ENCODE assay signal across 8 cellular contexts in the genomic region with DNA sequence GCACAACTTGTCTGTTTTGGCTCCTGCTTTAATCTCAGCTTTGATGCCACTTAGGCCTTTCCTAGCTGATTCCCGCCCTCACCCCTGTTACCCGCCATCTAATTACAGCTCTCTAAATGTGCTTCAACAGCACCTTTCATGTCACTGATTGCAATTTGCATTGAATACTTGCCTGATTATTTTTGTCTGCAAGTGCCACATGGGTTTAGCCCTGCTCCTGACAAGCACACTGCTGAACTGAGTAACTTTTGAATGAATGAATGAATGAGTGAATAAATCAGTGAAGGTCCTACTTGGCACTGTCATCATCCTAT. TPM values are rescaled to one million over a fixed set of nuclear protein-coding genes. Genes with fewer than 3 reads are reported as not detected.
DNase-seq lines count a peak whose midpoint lies in the region; ATAC-seq, FAIRE-seq and TF ChIP-seq lines count a peak whose summit lies in the region.

No MANE protein-coding gene starts in this region.

- dilution Hi-C loops in keratinocyte (cut with MboI; ENCODE audit: extremely low pct_ligation_motif_present, low sequenced_read_pairs) = no loop called here

- H3K27ac Mint-ChIP-seq in activated naive CD4-positive, alpha-beta T cell treated with anti-CD3 and anti-CD28 coated beads for 36 hours = no peak overlapping the region
- H3K27ac Mint-ChIP-seq in activated CD8-positive, alpha-beta T cell treated with anti-CD3 and anti-CD28 coated beads, Interleukin-2, amount 10 ng/mL, durations not matched to agents 7 days and 5 days = no peak overlapping the region

- FAIRE-seq in keratinocyte (lab: Jason Lieb, UNC) = no peak

- CTCF ChIA-PET in activated naive CD4-positive, alpha-beta T cell treated with anti-CD3 and anti-CD28 coated beads for 36 hours (lab: Charles Lee) = interaction anchor here (0.5 to 2.4 kb wide), 5 partner anchors 25 to 75 kb away, joined by 3 to 8 read pairs (median 4); no protein-coding TSS in a partner anchor
- CTCF ChIA-PET in activated CD8-positive, alpha-beta T cell treated with anti-CD3 and anti-CD28 coated beads, Interleukin-2, amount 10 ng/mL, durations not matched to agents 7 days and 5 days (lab: Charles Lee) = interaction anchor here (0.8 to 5.7 kb wide), 9 partner anchors 15 to 124 kb away, joined by 3 to 42 read pairs (median 5); no protein-coding TSS in a partner anchor

- peak overlapping the region; percentile 79 for H3K4me3 Mint-ChIP-seq in activated naive CD4-positive, alpha-beta T cell treated with anti-CD3 and anti-CD28 coated beads for 36 hours
- peak overlapping the region; percentile 74 for H3K4me3 Mint-ChIP-seq in activated CD8-positive, alpha-beta T cell treated with anti-CD3 and anti-CD28 coated beads, Interleukin-2, amount 10 ng/mL, durations not matched to agents 7 days and 5 days

- H3K9me3 ChIP-seq in keratinocyte (ENCODE audit: control insufficient read depth, low read depth, low read length) (no peaks in the 10 kb centered on the region), tibial artery (no peaks in the 10 kb centered on the region)

- peaks cover 32% of the 10 kb centered on the region for H3K79me2 ChIP-seq in keratinocyte (ENCODE audit: control insufficient read depth, insufficient read depth, low read length)

- H3K36me3 ChIP-seq in keratinocyte (ENCODE audit: control insufficient read depth in 2 of 2, extremely low read depth in 1 of 2, insufficient read depth in 2 of 2, low read length in 2 of 2) (peaks cover 3 to 6% of the 10 kb centered on the region in 2 experiments), tibial artery (no peaks in the 10 kb centered on the region)

- intact Hi-C loops in activated naive CD4-positive, alpha-beta T cell treated with anti-CD3 and anti-CD28 coated beads for 36 hours (cut with micrococcal nuclease) = loop anchor here (1.0 to 5.0 kb wide), 5 partner anchors 18 to 215 kb away; a partner anchor contains a TSS
- intact Hi-C loops in tibial artery (cut with DNase I; ENCODE audit: low total_unique reads) = no loop called here

- H3K27me3 ChIP-seq in keratinocyte (ENCODE audit: control insufficient read depth, extremely low read depth, insufficient read depth, low read length) (no peaks in the 10 kb centered on the region), tibial artery (no peaks in the 10 kb centered on the region)

- peak overlapping the region; percentile 33 for H2AFZ ChIP-seq in keratinocyte (ENCODE audit: control insufficient read depth, low read length)

- no peaks in the 10 kb centered on the region for H3K9me3 Mint-ChIP-seq in activated naive CD4-positive, alpha-beta T cell treated with anti-CD3 and anti-CD28 coated beads for 36 hours
- no peaks in the 10 kb centered on the region for H3K9me3 Mint-ChIP-seq in activated CD8-positive, alpha-beta T cell treated with anti-CD3 and anti-CD28 coated beads, Interleukin-2, amount 10 ng/mL, durations not matched to agents 7 days and 5 days (ENCODE audit: insufficient read depth)

- POLR2A ChIA-PET in activated CD8-positive, alpha-beta T cell treated with anti-CD3 and anti-CD28 coated beads, Interleukin-2, amount 10 ng/mL, durations not matched to agents 7 days and 5 days (lab: Charles Lee) = interaction anchor here (1.9 kb wide), 1 partner anchor 120 kb away, joined by 7 read pairs; a partner anchor contains a TSS

- no peak for ATAC-seq in activated CD8-positive, alpha-beta T cell treated with anti-CD3 and anti-CD28 coated beads, Interleukin-2, amount 10 ng/mL, durations not matched to agents 7 days and 5 days
- no peak for ATAC-seq in GM21786 (IDR thresholded peaks at IDR 0.05; ENCODE audit: unreplicated experiment)
- ATAC-seq in GM19463 (IDR thresholded peaks at IDR 0.05; ENCODE audit: unreplicated experiment) = no peak

- H3K4me2 ChIP-seq in keratinocyte (ENCODE audit: control insufficient read depth, extremely low read depth, insufficient read depth, low read depth, low read length) = peak overlapping the region; percentile 70

- H3K9me1 ChIP-seq in keratinocyte (ENCODE audit: control insufficient read depth, extremely low read depth, insufficient read depth, low read length) = no peaks in the 10 kb centered on the region

- H4K20me1 ChIP-seq in keratinocyte (ENCODE audit: control insufficient read depth, extremely low read depth, insufficient read depth, low read length) = no peaks in the 10 kb centered on the region

- no peak for DNase-seq in activated naive CD4-positive, alpha-beta T cell treated with anti-CD3 and anti-CD28 coated beads for 36 hours
- DNase-seq in activated naive CD4-positive, alpha-beta T cell (lab: John Stamatoyannopoulos, UW) = no peak
- DNase-seq in activated CD8-positive, alpha-beta T cell treated with anti-CD3 and anti-CD28 coated beads, Interleukin-2, amount 10 ng/mL, durations not matched to agents 7 days and 5 days = no peak
- DNase-seq in keratinocyte (ENCODE audit: low read depth, low spot score) (no peak), tibial artery (no peak), NCI-H524 treated with DMSO at 0.1 percent for 48 hours (lab: John Stamatoyannopoulos, UW) (no peak)

- peak overlapping the region; percentile 92 for H3K9ac ChIP-seq in keratinocyte (ENCODE audit: control insufficient read depth, extremely low read depth, insufficient read depth, low read length)

- H3K4me3 ChIP-seq in keratinocyte (ENCODE audit: control insufficient read depth in 2 of 3, extremely low read depth in 1 of 3, insufficient read depth in 2 of 3, low read depth in 1 of 3, low read length in 3 of 3) = peak overlapping the region; percentile 49 to 85 (median 73)
- peak overlapping the region; percentile 82 to 85 for H3K4me3 ChIP-seq in tibial artery

- H3K27ac ChIP-seq in keratinocyte (ENCODE audit: control insufficient read depth, insufficient read depth, low read length) (no peak overlapping the region), tibial artery (peak overlapping the region; percentile 84 to 92)

- no peaks in the 10 kb centered on the region for H3K36me3 Mint-ChIP-seq in activated naive CD4-positive, alpha-beta T cell treated with anti-CD3 and anti-CD28 coated beads for 36 hours (ENCODE audit: low read depth)
- no peaks in the 10 kb centered on the region for H3K36me3 Mint-ChIP-seq in activated CD8-positive, alpha-beta T cell treated with anti-CD3 and anti-CD28 coated beads, Interleukin-2, amount 10 ng/mL, durations not matched to agents 7 days and 5 days (ENCODE audit: low read depth)

- H3K4me1 Mint-ChIP-seq in activated naive CD4-positive, alpha-beta T cell treated with anti-CD3 and anti-CD28 coated beads for 36 hours (ENCODE audit: low read depth) = peaks cover 17% of the 10 kb centered on the region
- peaks cover 18% of the 10 kb centered on the region for H3K4me1 Mint-ChIP-seq in activated CD8-positive, alpha-beta T cell treated with anti-CD3 and anti-CD28 coated beads, Interleukin-2, amount 10 ng/mL, durations not matched to agents 7 days and 5 days (ENCODE audit: low read depth)

- H3K27me3 Mint-ChIP-seq in activated naive CD4-positive, alpha-beta T cell treated with anti-CD3 and anti-CD28 coated beads for 36 hours (ENCODE audit: low read depth) = peaks cover 39% of the 10 kb centered on the region
- peaks cover 51% of the 10 kb centered on the region for H3K27me3 Mint-ChIP-seq in activated CD8-positive, alpha-beta T cell treated with anti-CD3 and anti-CD28 coated beads, Interleukin-2, amount 10 ng/mL, durations not matched to agents 7 days and 5 days (ENCODE audit: low read depth)

- TF ChIP-seq CTCF in keratinocyte (optimal IDR thresholded peaks at IDR 0.05 in 1 of 3, IDR thresholded peaks at IDR 0.05 in 1 of 3, conservative IDR thresholded peaks at IDR 0.05 in 1 of 3; ENCODE audit: extremely low read depth in 1 of 3, insufficient read depth in 2 of 3, low read length in 3 of 3) (no peak), tibial artery (IDR thresholded peaks at IDR 0.05) (no peak)

- peaks cover 22% of the 10 kb centered on the region for H3K4me1 ChIP-seq in keratinocyte (ENCODE audit: control insufficient read depth, extremely low read depth, insufficient read depth, low read length)
- peaks cover 0 to 18% (median 12%) of the 10 kb centered on the region in 4 donors for H3K4me1 ChIP-seq in tibial artery

RNA-seq across cellular contexts. Expression of a gene that starts 0.6 kb away (rescaled TPM):
- total RNA-seq in activated naive CD4-positive, alpha-beta T cell treated with anti-CD3 and anti-CD28 coated beads for 36 hours = 1 to 10 TPM; 1.1 to 1.4 TPM
- total RNA-seq in activated CD8-positive, alpha-beta T cell treated with anti-CD3 and anti-CD28 coated beads, Interleukin-2, amount 10 ng/mL, durations not matched to agents 7 days and 5 days = 1 to 10 TPM; 2.5 to 4.3 TPM
- polyA plus RNA-seq in keratinocyte = 15.8 to 21.7 TPM (median 21.0 TPM) in 3 replicates
- 24.9 TPM for polyA plus RNA-seq in keratinocyte (2011; ENCODE audit: low read depth)
- 7.7 and 10.3 TPM in 2 replicates for polyA plus RNA-seq in keratinocyte (2011; cell fraction: cytosol; rRNA removed)
- 25.4 and 31.5 TPM in 2 replicates for polyA plus RNA-seq in keratinocyte (2011; cell fraction: nucleus; rRNA removed)
- 10.5 and 17.1 TPM in 2 replicates for polyA plus RNA-seq in keratinocyte (2012; ENCODE audit: low replicate concordance)
- 7.9 to 19.4 TPM (median 16.5 TPM) in 3 replicates for polyA minus RNA-seq in keratinocyte
- 20.3 TPM for polyA minus RNA-seq in keratinocyte (2011; cell fraction: cytosol; rRNA and poly(A)+ RNA removed)
- polyA minus RNA-seq in keratinocyte (2011; cell fraction: nucleus; rRNA and poly(A)+ RNA removed) = 31.2 and 42.1 TPM in 2 replicates

RNA-seq across cellular contexts. Expression of a gene that starts 56.1 kb away (rescaled TPM):
- not detected for total RNA-seq in activated naive CD4-positive, alpha-beta T cell treated with anti-CD3 and anti-CD28 coated beads for 36 hours
- total RNA-seq in activated CD8-positive, alpha-beta T cell treated with anti-CD3 and anti-CD28 coated beads, Interleukin-2, amount 10 ng/mL, durations not matched to agents 7 days and 5 days = not detected
- polyA plus RNA-seq in keratinocyte = 0.16 to 0.46 TPM (median 0.16 TPM) in 3 replicates
- not detected for polyA plus RNA-seq in keratinocyte (2011; ENCODE audit: low read depth)
- polyA plus RNA-seq in keratinocyte (2011; cell fraction: cytosol; rRNA removed) = 0.07 and 0.08 TPM in 2 replicates
- 0.45 and 0.50 TPM in 2 replicates for polyA plus RNA-seq in keratinocyte (2011; cell fraction: nucleus; rRNA removed)
- 0.21 TPM in 1 of 2 replicates, not detected in the other for polyA plus RNA-seq in keratinocyte (2012; ENCODE audit: low replicate concordance)
- polyA minus RNA-seq in keratinocyte = 0.10 to 0.49 TPM (median 0.35 TPM) in 3 replicates
- polyA minus RNA-seq in keratinocyte (2011; cell fraction: cytosol; rRNA and poly(A)+ RNA removed) = not detected
- polyA minus RNA-seq in keratinocyte (2011; cell fraction: nucleus; rRNA and poly(A)+ RNA removed) = 0.63 and 1.7 TPM in 2 replicates
